In genomic region chr4:2489081-2489805, GRCh38 we compare ENCODE assay signal across 19 cellular contexts. TPM values are rescaled to one million over a fixed set of nuclear protein-coding genes. Genes with fewer than 3 reads are reported as not detected.
A peak's percentile ranks its signal among the peaks of the same experiment; 100 is the strongest.
DNase-seq lines count a peak whose midpoint lies in the region; ATAC-seq, FAIRE-seq and TF ChIP-seq lines count a peak whose summit lies in the region.
"Had no signal": no experiment of that assay in that cellular context is flagged by ENCODE, and none has a peak within 500 bp of the region (broad histone marks: within the 10 kb centered on the region; RNA-seq: fewer than 3 reads in every experiment).

No MANE protein-coding gene starts in this region.

- H3K36me3 ChIP-seq in GM23338 (ENCODE audit: insufficient read depth) (peaks cover 26% of the 10 kb centered on the region), K562 (ENCODE audit: control insufficient read depth, insufficient read depth, low read length) (peaks cover 80% of the 10 kb centered on the region), hepatocyte (replicated peaks; ENCODE audit: insufficient read depth, low read depth) (no peaks in the 10 kb centered on the region)
- H3K36me3 ChIP-seq: ovary had no signal

- FAIRE-seq in K562 (lab: Jason Lieb, UNC): no peak

- intact Hi-C loops in K562 (cut with micrococcal nuclease): no loop called here

- POLR2A ChIA-PET in K562 (lab: Yijun Ruan, JAX): interaction anchor here (1.2 kb wide), 1 partner anchor 14 kb away, joined by 4 read pairs; no protein-coding TSS in a partner anchor

- H3K27me3 Mint-ChIP-seq in GM23338 (ENCODE audit: insufficient read depth, low read depth, poor library complexity): peaks cover 5% of the 10 kb centered on the region
- H3K27me3 Mint-ChIP-seq in natural killer cell treated with Interleukin-12 subunit alpha and Interleukin-12 subunit beta and Interleukin-15 and Interleukin-18, amount 100 ng/mL, for 72 hours: no peaks in the 10 kb centered on the region
- H3K27me3 Mint-ChIP-seq: B cell; central memory CD8-positive, alpha-beta T cell had no signal

- H4K20me1 ChIP-seq in GM23338 (replicated peaks; ENCODE audit: insufficient read depth) (peaks cover 82% of the 10 kb centered on the region), K562 (replicated peaks; ENCODE audit: control insufficient read depth, insufficient read depth, low read length) (peaks cover 56% of the 10 kb centered on the region), hepatocyte (ENCODE audit: insufficient read depth, poor library complexity, severe bottlenecking) (peaks cover 58% of the 10 kb centered on the region)

- no peak overlapping the region for H3K4me3 ChIP-seq in GM23338
- H3K4me3 ChIP-seq in K562: no peak overlapping the region
- H3K4me3 ChIP-seq in hepatocyte: no peak overlapping the region
- H3K4me3 ChIP-seq: ovary, sigmoid colon, thoracic aorta had no signal

- H3K4me1 Mint-ChIP-seq in GM23338: peaks cover 32% of the 10 kb centered on the region
- H3K4me1 Mint-ChIP-seq in natural killer cell treated with Interleukin-12 subunit alpha and Interleukin-12 subunit beta and Interleukin-15 and Interleukin-18, amount 100 ng/mL, for 72 hours (ENCODE audit: low read depth in 2 of 2): peaks cover 55 to 64% of the 10 kb centered on the region in 2 donors

- ATAC-seq in GM23338 (peak; percentile 38), K562 (no peak), HG02885 (IDR thresholded peaks at IDR 0.05; ENCODE audit: poor library complexity, unreplicated experiment) (no peak)
- ATAC-seq in natural killer cell treated with Interleukin-12 subunit alpha and Interleukin-12 subunit beta and Interleukin-15 and Interleukin-18, amount 100 ng/mL, for 72 hours: no peak
- ATAC-seq: left colon had no signal

- no peaks in the 10 kb centered on the region for H3K27me3 ChIP-seq in GM23338 (ENCODE audit: insufficient read depth)
- no peaks in the 10 kb centered on the region for H3K27me3 ChIP-seq in K562 (ENCODE audit: control insufficient read depth in 2 of 2, insufficient read depth in 2 of 2, low read length in 2 of 2)
- H3K27me3 ChIP-seq in hepatocyte: no peaks in the 10 kb centered on the region
- H3K27me3 ChIP-seq: ovary, sigmoid colon had no signal

- BruUV-seq in K562 (replicated peaks; lab: Mats Ljungman, UMichigan): no TSS peak

- TF ChIP-seq CTCF in C4-2B (conservative IDR thresholded peaks at IDR 0.05) (no peak), GM23338 (conservative IDR thresholded peaks at IDR 0.05; ENCODE audit: low read depth in 2 of 2) (no peak), K562 (IDR thresholded peaks at IDR 0.05 in 2 of 3, conservative IDR thresholded peaks at IDR 0.05 in 1 of 3; ENCODE audit: insufficient read depth in 2 of 3, low read depth in 1 of 3, low read length in 3 of 3) (no peak), hepatocyte (IDR thresholded peaks at IDR 0.05; ENCODE audit: poor library complexity) (no peak)

- TF ChIP-seq RAD21 in K562 (CRISPR knock-in tag; conservative IDR thresholded peaks at IDR 0.05 in 1 of 2, IDR thresholded peaks at IDR 0.05 in 1 of 2): no peak

- peaks cover 15% of the 10 kb centered on the region; the same call in 1 of the 2 replicates for H3F3A ChIP-seq in GM23338 (replicated peaks; ENCODE audit: low read depth)

- H3K27ac Mint-ChIP-seq in GM23338: peak overlapping the region; percentile 72
- H3K27ac Mint-ChIP-seq in natural killer cell treated with Interleukin-12 subunit alpha and Interleukin-12 subunit beta and Interleukin-15 and Interleukin-18, amount 100 ng/mL, for 72 hours: peak overlapping the region; percentile 12 to 77

- no peaks in the 10 kb centered on the region for H3K9me3 Mint-ChIP-seq in GM23338
- H3K9me3 Mint-ChIP-seq in natural killer cell treated with Interleukin-12 subunit alpha and Interleukin-12 subunit beta and Interleukin-15 and Interleukin-18, amount 100 ng/mL, for 72 hours: no peaks in the 10 kb centered on the region
- H3K9me3 Mint-ChIP-seq: central memory CD8-positive, alpha-beta T cell had no signal

- no peaks in the 10 kb centered on the region for H3K9me3 ChIP-seq in K562 (replicated peaks; ENCODE audit: control insufficient read depth, insufficient read depth, low read depth, low read length)
- no peaks in the 10 kb centered on the region for H3K9me3 ChIP-seq in hepatocyte (ENCODE audit: low read depth)
- H3K9me3 ChIP-seq: ovary, sigmoid colon, SK-N-SH had no signal

- H3K27ac ChIP-seq in C4-2B (peak overlapping the region; percentile 92), GM23338 (ENCODE audit: low read depth) (peak overlapping the region; percentile 63), K562 (ENCODE audit: extremely low read depth, low read depth, low read length) (peak overlapping the region; percentile 16; the same call in 1 of the 3 replicates), hepatocyte (no peak overlapping the region)
- H3K27ac ChIP-seq: ovary, thoracic aorta had no signal

- 95% methylated on average over 20 of the region's 20 CpGs for WGBS in K562 (ENCODE audit: insufficient coverage, low coverage, missing lambda C conversion rate)
- 93% methylated on average over 20 of the region's 20 CpGs for WGBS in hepatocyte (ENCODE audit: low lambda C conversion rate, missing lambda C conversion rate)

- no peak overlapping the region for H3K4me3 Mint-ChIP-seq in GM23338
- H3K4me3 Mint-ChIP-seq in natural killer cell treated with Interleukin-12 subunit alpha and Interleukin-12 subunit beta and Interleukin-15 and Interleukin-18, amount 100 ng/mL, for 72 hours: no peak overlapping the region

- peak; percentile 17 for DNase-seq in GM23338 (ENCODE audit: low spot score)
- DNase-seq in K562 (ENCODE audit: extremely low read depth in 1 of 4, low spot score in 3 of 4): no peak
- no peak for DNase-seq in natural killer cell treated with Interleukin-12 subunit alpha and Interleukin-12 subunit beta and Interleukin-15 and Interleukin-18, amount 100 ng/mL, for 72 hours (ENCODE audit: low spot score)
- no peak for DNase-seq in SHP77 (lab: John Stamatoyannopoulos, UW)
- no peak for DNase-seq in hepatocyte (ENCODE audit: low spot score)
- DNase-seq: activated CD4-positive, alpha-beta T cell treated with anti-CD3 and anti-CD28 coated beads for 4 hours; GF-D8; H7; left colon; NCI-H1105; NCI-H524 treated with DMSO at 0.1 percent for 48 hours; ovary; sigmoid colon; SK-N-SH had no signal

- H3K79me2 ChIP-seq in GM23338 (replicated peaks; ENCODE audit: insufficient read depth) (peaks cover 99% of the 10 kb centered on the region), K562 (ENCODE audit: control insufficient read depth, insufficient read depth, low read length) (peaks cover 86% of the 10 kb centered on the region), hepatocyte (peaks cover 92% of the 10 kb centered on the region)

- in situ Hi-C loops in K562 (cut with MboI): no loop called here

- no peak overlapping the region for H2AFZ ChIP-seq in GM23338
- no peak overlapping the region for H2AFZ ChIP-seq in K562 (ENCODE audit: low read depth, low read length)
- H2AFZ ChIP-seq in hepatocyte: no peak overlapping the region

- TF ChIP-seq EP300 in K562 (IDR thresholded peaks at IDR 0.05; ENCODE audit: low read length): no peak

- CTCF ChIA-PET in K562 (lab: Yijun Ruan, JAX; ENCODE audit: low intra/inter-chr PET ratio): no interaction called here

- H3K36me3 Mint-ChIP-seq in GM23338 (ENCODE audit: low read depth): peaks cover 51% of the 10 kb centered on the region
- H3K36me3 Mint-ChIP-seq in natural killer cell treated with Interleukin-12 subunit alpha and Interleukin-12 subunit beta and Interleukin-15 and Interleukin-18, amount 100 ng/mL, for 72 hours: peaks cover 15% of the 10 kb centered on the region

- H3K9me1 ChIP-seq in K562 (ENCODE audit: control insufficient read depth, insufficient read depth, low read length): no peaks in the 10 kb centered on the region

- H3K4me2 ChIP-seq in GM23338 (no peak overlapping the region), K562 (ENCODE audit: insufficient read depth, low read length) (no peak overlapping the region), hepatocyte (no peak overlapping the region)
- H3K4me2 ChIP-seq: SK-N-SH had no signal

- no peak for TF ChIP-seq POLR2A in K562 (conservative IDR thresholded peaks at IDR 0.05)

- no peaks in the 10 kb centered on the region for H3K9me2 ChIP-seq in GM23338 (ENCODE audit: insufficient read depth)
- no peaks in the 10 kb centered on the region for H3K9me2 ChIP-seq in hepatocyte (replicated peaks; ENCODE audit: insufficient read depth)
- H3K9me2 ChIP-seq: SK-N-SH had no signal

- H3K9ac ChIP-seq in K562 (ENCODE audit: insufficient read depth in 1 of 2, low read depth in 2 of 2, low read length in 2 of 2): 0 out of 4 replicates have a peak overlapping the region, but pooled peaks of 1 of the 2 experiments have one; percentile 57
- H3K9ac ChIP-seq: SK-N-SH had no signal

- peaks cover 19% of the 10 kb centered on the region for H3K4me1 ChIP-seq in GM23338 (ENCODE audit: insufficient read depth)
- H3K4me1 ChIP-seq in K562 (replicated peaks in 1 of 2; ENCODE audit: control insufficient read depth in 2 of 2, insufficient read depth in 2 of 2, low read length in 2 of 2): peaks cover 2 to 4% of the 10 kb centered on the region in 2 experiments; a peak in 2 of 5 replicates
- H3K4me1 ChIP-seq in hepatocyte (ENCODE audit: insufficient read depth): peaks cover 7% of the 10 kb centered on the region

RNA-seq across cellular contexts. Expression of gene RNF4, which starts 20.3 kb away (rescaled TPM):
- 77.2 and 87.5 TPM in 2 replicates for total RNA-seq in GM23338 (2014; rRNA removed; shearing (Covaris generic))
- polyA plus RNA-seq in GM23338 (2016; fragmentation: Nextera tagmentation; extraction: Ambion mirVana) (42.5 and 47.7 TPM in 2 replicates), K562 (2011; rRNA removed) (51.5 and 54.7 TPM in 2 replicates), K562 (2014; fragmentation: Illumina TruSeq; extraction: Trizol) (40.4 and 44.8 TPM in 2 replicates), K562 (2014; fragmentation: Nextera tagmentation; extraction: Ambion mirVana) (10 to 100 TPM; 19.2 to 59.3 TPM), K562 (2014; rRNA removed) (32.6 and 35.2 TPM in 2 replicates), hepatocyte (42.4 and 50.8 TPM in 2 replicates)
- total RNA-seq in K562 (2011; cell fraction: chromatin; rRNA removed; ENCODE audit: low replicate concordance): 223 and 256 TPM in 2 replicates
- 134 and 146 TPM in 2 replicates for total RNA-seq in K562 (2011; cell fraction: nucleolus; rRNA removed)
- total RNA-seq in K562 (2011; cell fraction: nucleoplasm; rRNA removed): 170 and 171 TPM in 2 replicates
- total RNA-seq in K562 (2014; rRNA removed) (32.1 and 35.5 TPM in 2 replicates), K562 (2014; rRNA removed; fragmentation: Illumina TruSeq; extraction: Trizol) (38.0 and 40.9 TPM in 2 replicates), K562 (2015; rRNA removed; fragmentation: Illumina TruSeq; extraction: Trizol) (46.0 and 47.1 TPM in 2 replicates), K562 (2021) (43.5 and 49.1 TPM in 2 replicates), hepatocyte (48.2 and 50.3 TPM in 2 replicates)
- 44.6 and 45.9 TPM in 2 replicates for polyA plus RNA-seq in K562 (2011; cell fraction: cytosol; rRNA removed)
- polyA plus RNA-seq in K562 (2011; cell fraction: nucleus; rRNA removed): 74.6 and 75.8 TPM in 2 replicates
- polyA plus RNA-seq in K562 (2012): 34.3 and 38.0 TPM in 2 replicates
- polyA minus RNA-seq in K562 (2011; rRNA and poly(A)+ RNA removed): 56.5 and 61.8 TPM in 2 replicates
- polyA minus RNA-seq in K562 (2011; cell fraction: cytosol; rRNA and poly(A)+ RNA removed): 35.3 and 43.3 TPM in 2 replicates
- 68.3 and 94.6 TPM in 2 replicates for polyA minus RNA-seq in K562 (2011; cell fraction: nucleus; rRNA and poly(A)+ RNA removed)
- total RNA-seq in natural killer cell treated with Interleukin-12 subunit alpha and Interleukin-12 subunit beta and Interleukin-15 and Interleukin-18, amount 100 ng/mL, for 72 hours: 100 to 1,000 TPM; 112 to 136 TPM

RNA-seq across cellular contexts. Expression of gene FAM193A, which starts 47.2 kb away (rescaled TPM):
- 20.8 and 22.9 TPM in 2 replicates for total RNA-seq in GM23338 (2014; rRNA removed; shearing (Covaris generic))
- polyA plus RNA-seq in GM23338 (2016; fragmentation: Nextera tagmentation; extraction: Ambion mirVana) (8.5 and 12.0 TPM in 2 replicates), K562 (2011; rRNA removed) (5.3 and 5.7 TPM in 2 replicates), K562 (2014; fragmentation: Illumina TruSeq; extraction: Trizol) (15.3 and 16.2 TPM in 2 replicates), K562 (2014; fragmentation: Nextera tagmentation; extraction: Ambion mirVana) (under 1 TPM; 0.46 to 0.55 TPM), K562 (2014; rRNA removed) (9.5 and 9.6 TPM in 2 replicates), hepatocyte (11.4 and 19.0 TPM in 2 replicates)
- total RNA-seq in K562 (2011; cell fraction: chromatin; rRNA removed; ENCODE audit: low replicate concordance): 72.1 and 83.0 TPM in 2 replicates
- 38.9 and 45.9 TPM in 2 replicates for total RNA-seq in K562 (2011; cell fraction: nucleolus; rRNA removed)
- total RNA-seq in K562 (2011; cell fraction: nucleoplasm; rRNA removed): 36.3 and 46.0 TPM in 2 replicates
- total RNA-seq in K562 (2014; rRNA removed) (10.5 and 11.7 TPM in 2 replicates), K562 (2014; rRNA removed; fragmentation: Illumina TruSeq; extraction: Trizol) (8.5 and 9.2 TPM in 2 replicates), K562 (2015; rRNA removed; fragmentation: Illumina TruSeq; extraction: Trizol) (9.7 and 10.6 TPM in 2 replicates), K562 (2021) (23.8 and 24.6 TPM in 2 replicates), hepatocyte (9.8 and 15.8 TPM in 2 replicates)
- polyA plus RNA-seq in K562 (2011; cell fraction: cytosol; rRNA removed): 6.2 and 7.3 TPM in 2 replicates
- 15.6 and 25.6 TPM in 2 replicates for polyA plus RNA-seq in K562 (2011; cell fraction: nucleus; rRNA removed)
- 15.9 and 16.0 TPM in 2 replicates for polyA plus RNA-seq in K562 (2012)
- 13.8 and 14.6 TPM in 2 replicates for polyA minus RNA-seq in K562 (2011; rRNA and poly(A)+ RNA removed)
- polyA minus RNA-seq in K562 (2011; cell fraction: cytosol; rRNA and poly(A)+ RNA removed): 16.5 and 17.6 TPM in 2 replicates
- 16.0 and 19.1 TPM in 2 replicates for polyA minus RNA-seq in K562 (2011; cell fraction: nucleus; rRNA and poly(A)+ RNA removed)
- 10 to 100 TPM; 28.0 to 50.9 TPM for total RNA-seq in natural killer cell treated with Interleukin-12 subunit alpha and Interleukin-12 subunit beta and Interleukin-15 and Interleukin-18, amount 100 ng/mL, for 72 hours
